In genomic region chr1:164591858-164592257, GRCh38 we compare ENCODE assay signal across 16 cellular contexts. TPM values are rescaled to one million over a fixed set of nuclear protein-coding genes. Genes with fewer than 3 reads are reported as not detected.
DNase-seq lines count a peak whose midpoint lies in the region; ATAC-seq and TF ChIP-seq lines count a peak whose summit lies in the region.
"Had no signal": no experiment of that assay in that cellular context is flagged by ENCODE, and none has a peak within 500 bp of the region (broad histone marks: within the 10 kb centered on the region; RNA-seq: fewer than 3 reads in every experiment).

No MANE protein-coding gene starts in this region.

- H3K36me3 ChIP-seq in HEK293 (ENCODE audit: control insufficient read depth in 2 of 2, insufficient read depth in 1 of 2, low read length in 2 of 2), result no peaks in the 10 kb centered on the region
- peaks cover 15% of the 10 kb centered on the region for H3K36me3 ChIP-seq in iPS-20b (ENCODE audit: insufficient read depth, low read depth, low read length)
- peaks cover 1 to 13% (median 7%) of the 10 kb centered on the region in 5 donors for H3K36me3 ChIP-seq in subcutaneous abdominal adipose tissue (ENCODE audit: control insufficient read depth in 5 of 5, insufficient read depth in 5 of 5, low read length in 5 of 5)

- CTCF ChIA-PET in HEK293 (lab: Yijun Ruan, JAX), result interaction anchor here (0.8 kb wide), 2 partner anchors 10 to 1065 kb away, joined by 3 to 4 read pairs; no protein-coding TSS in a partner anchor
- CTCF ChIA-PET in WTC11 (lab: Charles Lee), result interaction anchor here (1.7 kb wide), 1 partner anchor 15 kb away, joined by 7 read pairs; no protein-coding TSS in a partner anchor

- H3K4me3 ChIP-seq in HEK293 (ENCODE audit: low read depth, low read length), result no peak overlapping the region
- peak overlapping the region; percentile 24; the same call in 1 of the 2 replicates for H3K4me3 ChIP-seq in iPS-20b (ENCODE audit: low read length)
- no peak overlapping the region for H3K4me3 ChIP-seq in subcutaneous abdominal adipose tissue (ENCODE audit: low read depth in 1 of 5, low read length in 5 of 5)
- H3K4me3 ChIP-seq: heart left ventricle had no signal

- H3K4me1 Mint-ChIP-seq in WTC11, result peaks cover 92% of the 10 kb centered on the region
- no peaks in the 10 kb centered on the region for H3K4me1 Mint-ChIP-seq in natural killer cell treated with Interleukin-12 subunit alpha and Interleukin-12 subunit beta and Interleukin-15 and Interleukin-18, amount 100 ng/mL, for 72 hours (ENCODE audit: low read depth in 2 of 2)
- H3K4me1 Mint-ChIP-seq: memory B cell, T-cell had no signal

- peak overlapping the region; percentile 41 for H3K4me3 Mint-ChIP-seq in WTC11
- no peak overlapping the region for H3K4me3 Mint-ChIP-seq in natural killer cell treated with Interleukin-12 subunit alpha and Interleukin-12 subunit beta and Interleukin-15 and Interleukin-18, amount 100 ng/mL, for 72 hours
- H3K4me3 Mint-ChIP-seq: dendritic cell treated with granulocyte-macrophage colony-stimulating factor and Interleukin-4, amounts not matched to agents 40 ng/mL and 50 ng/mL, for 4 days; memory B cell; T-cell had no signal

- H3K27me3 ChIP-seq in iPS-20b (ENCODE audit: insufficient read depth, low read length), result no peaks in the 10 kb centered on the region
- H3K27me3 ChIP-seq in subcutaneous abdominal adipose tissue (ENCODE audit: control insufficient read depth in 5 of 5, insufficient read depth in 4 of 5, low read length in 5 of 5), result no peaks in the 10 kb centered on the region
- H3K27me3 ChIP-seq: heart left ventricle had no signal

- no peak overlapping the region for H3K27ac ChIP-seq in HEK293 (ENCODE audit: extremely low read depth, low read depth, low read length)
- peak overlapping the region; percentile 52 for H3K27ac ChIP-seq in iPS-20b (ENCODE audit: low read length)
- peak overlapping the region; percentile 47 for H3K27ac ChIP-seq in subcutaneous abdominal adipose tissue (ENCODE audit: low read depth, low read length)

- peak overlapping the region; percentile 97 for H3K27ac Mint-ChIP-seq in WTC11
- H3K27ac Mint-ChIP-seq in natural killer cell treated with Interleukin-12 subunit alpha and Interleukin-12 subunit beta and Interleukin-15 and Interleukin-18, amount 100 ng/mL, for 72 hours, result no peak overlapping the region
- H3K27ac Mint-ChIP-seq: dendritic cell treated with granulocyte-macrophage colony-stimulating factor and Interleukin-4, amounts not matched to agents 40 ng/mL and 50 ng/mL, for 4 days; memory B cell; T-cell had no signal

- TF ChIP-seq CTCF in HEK293 (tag by site-specific recombination; IDR thresholded peaks at IDR 0.05) (no peak), WTC11 (IDR thresholded peaks at IDR 0.05) (no peak)

- no peaks in the 10 kb centered on the region for H3K27me3 Mint-ChIP-seq in WTC11 (ENCODE audit: low read depth)
- peaks cover 32 to 45% of the 10 kb centered on the region in 2 donors for H3K27me3 Mint-ChIP-seq in natural killer cell treated with Interleukin-12 subunit alpha and Interleukin-12 subunit beta and Interleukin-15 and Interleukin-18, amount 100 ng/mL, for 72 hours
- H3K27me3 Mint-ChIP-seq: memory B cell had no signal

- peaks cover under 1% of the 10 kb centered on the region; the same call in 1 of the 2 replicates for H3K36me3 Mint-ChIP-seq in WTC11
- H3K36me3 Mint-ChIP-seq in natural killer cell treated with Interleukin-12 subunit alpha and Interleukin-12 subunit beta and Interleukin-15 and Interleukin-18, amount 100 ng/mL, for 72 hours, result no peaks in the 10 kb centered on the region
- H3K36me3 Mint-ChIP-seq: memory B cell, T-cell had no signal

- H3K9me3 Mint-ChIP-seq in WTC11, result no peaks in the 10 kb centered on the region
- no peaks in the 10 kb centered on the region for H3K9me3 Mint-ChIP-seq in natural killer cell treated with Interleukin-12 subunit alpha and Interleukin-12 subunit beta and Interleukin-15 and Interleukin-18, amount 100 ng/mL, for 72 hours
- H3K9me3 Mint-ChIP-seq: dendritic cell treated with granulocyte-macrophage colony-stimulating factor and Interleukin-4, amounts not matched to agents 40 ng/mL and 50 ng/mL, for 4 days; memory B cell; T-cell had no signal

- H3K4me1 ChIP-seq in HEK293 (ENCODE audit: control insufficient read depth, insufficient read depth, low read length), result peaks cover 25% of the 10 kb centered on the region
- H3K4me1 ChIP-seq in iPS-20b (ENCODE audit: insufficient read depth, low read length), result peaks cover 74% of the 10 kb centered on the region
- H3K4me1 ChIP-seq in subcutaneous abdominal adipose tissue (ENCODE audit: control insufficient read depth in 5 of 5, insufficient read depth in 5 of 5, low read length in 5 of 5), result peaks cover 3 to 29% (median 21%) of the 10 kb centered on the region in 5 donors

- H3K9ac ChIP-seq in iPS-20b (ENCODE audit: low read depth, low read length) (peak overlapping the region; percentile 31; the same call in 1 of the 2 replicates), subcutaneous abdominal adipose tissue (ENCODE audit: low read length in 5 of 5) (no peak overlapping the region)

- H3K9me3 ChIP-seq in HEK293 (ENCODE audit: control insufficient read depth, insufficient read depth, low read depth, low read length) (no peaks in the 10 kb centered on the region), iPS-20b (ENCODE audit: insufficient read depth, low read depth, low read length) (no peaks in the 10 kb centered on the region), subcutaneous abdominal adipose tissue (ENCODE audit: control insufficient read depth in 5 of 5, low read length in 5 of 5) (no peaks in the 10 kb centered on the region)
- H3K9me3 ChIP-seq: heart left ventricle had no signal

- DNase-seq in WTC11 (ENCODE audit: low spot score) (no peak), SIG-M5 treated with dmso at 0.1 percent for 504 hours (lab: John Stamatoyannopoulos, UW; ENCODE audit: unreplicated experiment) (no peak)
- no peak for DNase-seq in natural killer cell treated with Interleukin-12 subunit alpha and Interleukin-12 subunit beta and Interleukin-15 and Interleukin-18, amount 100 ng/mL, for 72 hours (ENCODE audit: low spot score)
- DNase-seq: activated CD4-positive, alpha-beta T cell treated with anti-CD3 and anti-CD28 coated beads, Interleukin-2, amount 50 U/mL, for 1 hour; activated gamma-delta T cell; COR-L47; heart left ventricle; MV-4-11; NCI-H774; T-cell had no signal

- POLR2A ChIA-PET in HEK293 (lab: Yijun Ruan, JAX), result interaction anchor here (0.8 to 0.9 kb wide), 2 partner anchors 11 to 33 kb away, joined by 3 read pairs; partner anchors contain the start of gene PBX1
- POLR2A ChIA-PET in WTC11 (lab: Charles Lee), result no interaction called here

- ATAC-seq in WTC11 (no peak), GM21515 (IDR thresholded peaks at IDR 0.05; ENCODE audit: unreplicated experiment) (no peak)
- ATAC-seq in natural killer cell treated with Interleukin-12 subunit alpha and Interleukin-12 subunit beta and Interleukin-15 and Interleukin-18, amount 100 ng/mL, for 72 hours, result no peak
- ATAC-seq: T-cell had no signal

TF ChIP-seq in HEK293, 187 proteins besides CTCF, POLR2A, EP300 and RAD21 (continues in another document):
- TF ChIP-seq GLIS1 (tag by site-specific recombination; IDR thresholded peaks at IDR 0.05) (peak; percentile 41; the same call in 1 of the 2 replicates), PATZ1 (tag by site-specific recombination; IDR thresholded peaks at IDR 0.05) (0 out of 2 replicates have a peak, but pooled peaks have one; percentile 27), GFI1B (tag by site-specific recombination; IDR thresholded peaks at IDR 0.05) (peak; percentile 10; the same call in 1 of the 2 replicates), MEIS1 (CRISPR knock-in tag; IDR thresholded peaks at IDR 0.05; ENCODE audit: borderline replicate concordance) (peak; percentile 66; the same call in 1 of the 2 replicates)

TF ChIP-seq in WTC11, 78 proteins besides CTCF, POLR2A, EP300 and RAD21 (continues in another document):
- no peak for TF ChIP-seq FOXK1 (CRISPR knock-in tag; IDR thresholded peaks at IDR 0.05)
- TF ChIP-seq ZNF512 (CRISPR knock-in tag; IDR thresholded peaks at IDR 0.05; ENCODE audit: borderline replicate concordance), result no peak
- no peak for TF ChIP-seq ZNF416 (CRISPR knock-in tag; IDR thresholded peaks at IDR 0.05)
- TF ChIP-seq GTF2I (CRISPR knock-in tag; conservative IDR thresholded peaks at IDR 0.05), result no peak
- no peak for TF ChIP-seq FOXP4 (CRISPR knock-in tag; IDR thresholded peaks at IDR 0.05)

RNA-seq across cellular contexts. Expression of gene PBX1, which starts 32.9 kb away (rescaled TPM):
- total RNA-seq in WTC11 (2021), result 97.7 to 102 TPM (median 102 TPM) in 3 replicates
- total RNA-seq in natural killer cell treated with Interleukin-12 subunit alpha and Interleukin-12 subunit beta and Interleukin-15 and Interleukin-18, amount 100 ng/mL, for 72 hours, result under 1 TPM in 1 of 2 donors, not detected in 1; 0.53 TPM

Comparison
In these comparisons a context has a peak if more than half of its experiments do, and no peak if none do; other contexts are left out.
1. RNA of gene PBX1, which starts 32.9 kb away (total RNA-seq): 97.7 to 102 TPM in WTC11; 0.53 TPM in natural killer cell treated with Interleukin-12 subunit alpha and Interleukin-12 subunit beta and Interleukin-15 and Interleukin-18, amount 100 ng/mL, for 72 hours; every median in the first group is over 10 times any median in the second.